Comparison of ENCODE assay signal across 21 cellular contexts in genomic region chr20:48098099-48098498, GRCh38.
A peak's percentile ranks its signal among the peaks of the same experiment; 100 is the strongest.
DNase-seq lines count a peak whose midpoint lies in the region; ATAC-seq, FAIRE-seq and TF ChIP-seq lines count a peak whose summit lies in the region.
"Had no signal": no experiment of that assay in that cellular context is flagged by ENCODE, and none has a peak within 500 bp of the region (broad histone marks: within the 10 kb centered on the region; RNA-seq: fewer than 3 reads in every experiment).

No MANE protein-coding gene starts in this region.

- no peak overlapping the region for H3K4me2 ChIP-seq in Karpas-422 (ENCODE audit: low read depth, low read length, poor library complexity, severe bottlenecking)
- H3K4me2 ChIP-seq: KMS-11, PC-9 had no signal

- no peak overlapping the region for H3K27ac Mint-ChIP-seq in WTC11
- no peak overlapping the region for H3K27ac Mint-ChIP-seq in activated CD8-positive, alpha-beta memory T cell treated with anti-CD3 and anti-CD28 coated beads, Interleukin-2, amount 10 ng/mL, durations not matched to agents 7 days and 5 days
- H3K27ac Mint-ChIP-seq: activated CD4-positive, alpha-beta T cell treated with anti-CD3 and anti-CD28 coated beads, Interleukin-2, amount 10 ng/mL, durations not matched to agents 24 days and 14 days; activated naive CD4-positive, alpha-beta T cell treated with anti-CD3 and anti-CD28 coated beads, Interleukin-2, amount 10 ng/mL, durations not matched to agents 7 days and 5 days had no signal

- H3K9me3 Mint-ChIP-seq in WTC11 = peaks cover 7% of the 10 kb centered on the region; the same call in 1 of the 2 replicates
- H3K9me3 Mint-ChIP-seq in activated CD8-positive, alpha-beta memory T cell treated with anti-CD3 and anti-CD28 coated beads, Interleukin-2, amount 10 ng/mL, durations not matched to agents 7 days and 5 days (ENCODE audit: low read depth) = no peaks in the 10 kb centered on the region
- H3K9me3 Mint-ChIP-seq: activated CD4-positive, alpha-beta T cell treated with anti-CD3 and anti-CD28 coated beads, Interleukin-2, amount 10 ng/mL, durations not matched to agents 24 days and 14 days; activated naive CD4-positive, alpha-beta T cell treated with anti-CD3 and anti-CD28 coated beads, Interleukin-2, amount 10 ng/mL, durations not matched to agents 7 days and 5 days had no signal

- H3K27me3 ChIP-seq in Karpas-422 (ENCODE audit: low read length) (no peaks in the 10 kb centered on the region), pancreas (no peaks in the 10 kb centered on the region)

- no peaks in the 10 kb centered on the region for H3K79me2 ChIP-seq in Karpas-422 (ENCODE audit: low read length)

- FAIRE-seq in pancreas (lab: Jason Lieb, UNC) = no peak
- FAIRE-seq: colon, endometrium, GM18507, islet of Langerhans, TTC549 had no signal

- H3K4me3 ChIP-seq in Karpas-422 (ENCODE audit: low read length) = no peak overlapping the region
- H3K4me3 ChIP-seq in pancreas = no peak overlapping the region
- H3K4me3 ChIP-seq: lower lobe of right lung, PC-9 had no signal

- H3K4me3 Mint-ChIP-seq in WTC11 = no peak overlapping the region
- no peak overlapping the region for H3K4me3 Mint-ChIP-seq in activated CD8-positive, alpha-beta memory T cell treated with anti-CD3 and anti-CD28 coated beads, Interleukin-2, amount 10 ng/mL, durations not matched to agents 7 days and 5 days
- H3K4me3 Mint-ChIP-seq: activated CD4-positive, alpha-beta T cell treated with anti-CD3 and anti-CD28 coated beads, Interleukin-2, amount 10 ng/mL, durations not matched to agents 24 days and 14 days; activated naive CD4-positive, alpha-beta T cell treated with anti-CD3 and anti-CD28 coated beads, Interleukin-2, amount 10 ng/mL, durations not matched to agents 7 days and 5 days had no signal

- H3K36me3 ChIP-seq in Karpas-422 (ENCODE audit: insufficient read depth, low read length) = no peaks in the 10 kb centered on the region
- no peaks in the 10 kb centered on the region for H3K36me3 ChIP-seq in pancreas
- H3K36me3 ChIP-seq: lower lobe of right lung had no signal

- H4K20me1 ChIP-seq in Karpas-422 (ENCODE audit: insufficient read depth, low read depth, low read length) = no peaks in the 10 kb centered on the region

- H3K4me1 Mint-ChIP-seq in WTC11 = no peaks in the 10 kb centered on the region
- no peaks in the 10 kb centered on the region for H3K4me1 Mint-ChIP-seq in activated CD8-positive, alpha-beta memory T cell treated with anti-CD3 and anti-CD28 coated beads, Interleukin-2, amount 10 ng/mL, durations not matched to agents 7 days and 5 days
- H3K4me1 Mint-ChIP-seq: activated CD4-positive, alpha-beta T cell treated with anti-CD3 and anti-CD28 coated beads, Interleukin-2, amount 10 ng/mL, durations not matched to agents 24 days and 14 days; activated naive CD4-positive, alpha-beta T cell treated with anti-CD3 and anti-CD28 coated beads, Interleukin-2, amount 10 ng/mL, durations not matched to agents 7 days and 5 days had no signal

- H3K27ac ChIP-seq in Karpas-422 (ENCODE audit: low read length) = no peak overlapping the region
- no peak overlapping the region for H3K27ac ChIP-seq in pancreas
- H3K27ac ChIP-seq: C4-2B, KMS-11, lower lobe of right lung, PC-9 had no signal

- POLR2A ChIA-PET in WTC11 (lab: Charles Lee) = interaction anchor here (0.6 kb wide), 1 partner anchor 9 kb away, joined by 5 read pairs; no protein-coding TSS in a partner anchor

- H3K4me1 ChIP-seq in Karpas-422 (ENCODE audit: low read length) (no peaks in the 10 kb centered on the region), pancreas (peaks cover 0 to 3% (median 0%) of the 10 kb centered on the region in 3 donors)
- H3K4me1 ChIP-seq: lower lobe of right lung had no signal

- H3K9me3 ChIP-seq in Karpas-422 (ENCODE audit: low read length) = no peaks in the 10 kb centered on the region
- no peaks in the 10 kb centered on the region for H3K9me3 ChIP-seq in pancreas
- H3K9me3 ChIP-seq: lower lobe of right lung had no signal

- H3K9me2 ChIP-seq in Karpas-422 (replicated peaks; ENCODE audit: insufficient read depth, low read length) = no peaks in the 10 kb centered on the region

- intact Hi-C loops in pancreas (cut with DNase I) = no loop called here

- no peaks in the 10 kb centered on the region for H3K36me3 Mint-ChIP-seq in WTC11
- H3K36me3 Mint-ChIP-seq in activated CD8-positive, alpha-beta memory T cell treated with anti-CD3 and anti-CD28 coated beads, Interleukin-2, amount 10 ng/mL, durations not matched to agents 7 days and 5 days = no peaks in the 10 kb centered on the region
- H3K36me3 Mint-ChIP-seq: activated naive CD4-positive, alpha-beta T cell treated with anti-CD3 and anti-CD28 coated beads, Interleukin-2, amount 10 ng/mL, durations not matched to agents 7 days and 5 days had no signal

- H3K9ac ChIP-seq in Karpas-422 (ENCODE audit: low read length) = no peak overlapping the region
- H3K9ac ChIP-seq: KMS-11 had no signal

- in situ Hi-C loops in G401 (cut with HindIII; ENCODE audit: low sequenced_read_pairs) = no loop called here

- TF ChIP-seq CTCF in WTC11 (IDR thresholded peaks at IDR 0.05) = no peak
- no peak for TF ChIP-seq CTCF in pancreas (IDR thresholded peaks at IDR 0.05)

- 93 to 94% methylated on average over 2 of the region's 2 CpGs for WGBS in pancreas, 2 donors

- peaks cover 3% of the 10 kb centered on the region; the same call in 1 of the 2 replicates for H3K27me3 Mint-ChIP-seq in WTC11 (ENCODE audit: low read depth)
- H3K27me3 Mint-ChIP-seq in activated CD8-positive, alpha-beta memory T cell treated with anti-CD3 and anti-CD28 coated beads, Interleukin-2, amount 10 ng/mL, durations not matched to agents 7 days and 5 days = peaks cover 2% of the 10 kb centered on the region
- H3K27me3 Mint-ChIP-seq: activated naive CD4-positive, alpha-beta T cell treated with anti-CD3 and anti-CD28 coated beads, Interleukin-2, amount 10 ng/mL, durations not matched to agents 7 days and 5 days had no signal

- H2AFZ ChIP-seq in Karpas-422 (ENCODE audit: low read length) = no peak overlapping the region
- H2AFZ ChIP-seq: PC-9 had no signal

- ATAC-seq in WTC11 (no peak), pancreas (peak; percentile 43 to 62 (median 48)), HG03175 (IDR thresholded peaks at IDR 0.05; ENCODE audit: unreplicated experiment) (no peak)
- no peak for ATAC-seq in activated CD8-positive, alpha-beta memory T cell treated with anti-CD3 and anti-CD28 coated beads, Interleukin-2, amount 10 ng/mL, durations not matched to agents 7 days and 5 days
- ATAC-seq: lower lobe of right lung had no signal

- DNase-seq in G401 (ENCODE audit: low spot score) (peak; percentile 14), Karpas-422 (peak; percentile 56), WTC11 (ENCODE audit: low spot score) (no peak), pancreas (peak in 3 of 6 donors; percentile 3 to 24 (median 16))
- no peak for DNase-seq in stimulated activated CD4-positive, alpha-beta T cell treated with anti-CD3 and anti-CD28 coated beads, Interleukin-2, amount 100 ng/mL, for 24 hours
- DNase-seq in activated CD8-positive, alpha-beta memory T cell treated with anti-CD3 and anti-CD28 coated beads, Interleukin-2, amount 10 ng/mL, durations not matched to agents 7 days and 5 days = no peak
- DNase-seq: activated CD4-positive, alpha-beta T cell treated with anti-CD3 and anti-CD28 coated beads, Interleukin-2, amount 10 ng/mL, durations not matched to agents 24 days and 14 days; activated naive CD4-positive, alpha-beta T cell treated with anti-CD3 and anti-CD28 coated beads, Interleukin-2, amount 10 ng/mL, durations not matched to agents 7 days and 5 days; DMS79; lower lobe of right lung; NCI-H69; PC-9; stimulated activated CD4-positive, alpha-beta T cell treated with anti-CD3 and anti-CD28 coated beads, Interleukin-2, amount 100 ng/mL, for 48 hours had no signal

- CTCF ChIA-PET in WTC11 (lab: Charles Lee) = no interaction called here
- CTCF ChIA-PET in activated CD8-positive, alpha-beta memory T cell treated with anti-CD3 and anti-CD28 coated beads, Interleukin-2, amount 10 ng/mL, durations not matched to agents 7 days and 5 days (lab: Charles Lee) = no interaction called here

TF ChIP-seq in WTC11, 78 proteins besides CTCF, POLR2A, EP300 and RAD21 (continues in another document):
- TF ChIP-seq E2F4 (CRISPR knock-in tag; IDR thresholded peaks at IDR 0.05; ENCODE audit: borderline replicate concordance, low read depth) (no peak), ESRRA (CRISPR knock-in tag; IDR thresholded peaks at IDR 0.05; ENCODE audit: borderline replicate concordance) (no peak), ZBTB43 (CRISPR knock-in tag; IDR thresholded peaks at IDR 0.05) (no peak), USF1 (CRISPR knock-in tag; IDR thresholded peaks at IDR 0.05) (peak; percentile 89), TEAD1 (CRISPR knock-in tag; IDR thresholded peaks at IDR 0.05) (no peak), NFYB (CRISPR knock-in tag; conservative IDR thresholded peaks at IDR 0.05; ENCODE audit: low read depth) (peak; percentile 61)

Comparison
In these comparisons a context has a peak if more than half of its experiments do, and no peak if none do; other contexts are left out.
1. DNase-seq: peak in G401 (single experiment) and Karpas-422 (single experiment); none in WTC11 (single experiment), stimulated activated CD4-positive, alpha-beta T cell treated with anti-CD3 and anti-CD28 coated beads, Interleukin-2, amount 100 ng/mL, for 24 hours (0 of 2) and activated CD8-positive, alpha-beta memory T cell treated with anti-CD3 and anti-CD28 coated beads, Interleukin-2, amount 10 ng/mL, durations not matched to agents 7 days and 5 days (single experiment).
2. ATAC-seq: peak in pancreas (4 of 4); none in WTC11 (single experiment), HG03175 (single experiment) and activated CD8-positive, alpha-beta memory T cell treated with anti-CD3 and anti-CD28 coated beads, Interleukin-2, amount 10 ng/mL, durations not matched to agents 7 days and 5 days (single experiment).